In the genomic region with DNA sequence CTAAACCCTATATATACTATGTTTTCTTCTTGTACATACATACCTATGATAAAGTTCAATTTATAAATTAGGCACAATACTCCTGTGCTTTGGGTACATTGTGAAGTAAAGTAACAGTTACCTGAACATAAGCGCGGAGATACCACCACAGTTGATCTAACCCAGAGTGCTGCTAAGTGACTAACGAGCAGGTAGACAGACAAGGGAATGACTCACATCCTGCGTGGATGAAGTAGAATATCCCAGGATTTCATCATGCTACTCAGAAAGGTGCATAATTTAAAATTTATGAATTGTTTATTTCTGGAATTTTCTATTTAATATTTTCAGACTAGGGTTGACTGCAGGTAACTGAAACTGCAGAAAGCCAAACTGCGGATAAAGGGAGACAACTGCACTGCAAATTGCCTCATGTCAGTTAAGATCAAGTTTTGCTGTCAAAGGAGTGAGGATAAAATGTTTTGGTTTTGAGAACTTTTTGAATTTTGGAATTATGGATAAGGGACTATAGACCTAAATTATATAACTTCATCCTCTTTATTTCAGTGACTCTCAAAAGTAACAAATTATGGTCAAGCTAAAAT, we compare ENCODE assay signal across 18 cellular contexts. TPM values are rescaled to one million over a fixed set of nuclear protein-coding genes. Genes with fewer than 3 reads are reported as not detected.
A peak's percentile ranks its signal among the peaks of the same experiment; 100 is the strongest.
DNase-seq lines count a peak whose midpoint lies in the region; ATAC-seq, FAIRE-seq and TF ChIP-seq lines count a peak whose summit lies in the region.
"Had no signal": no experiment of that assay in that cellular context is flagged by ENCODE, and none has a peak within 500 bp of the region (broad histone marks: within the 10 kb centered on the region; RNA-seq: fewer than 3 reads in every experiment).

No MANE protein-coding gene starts in this region.

- DNase-seq in A549 (ENCODE audit: low read depth in 1 of 2, low spot score in 1 of 2) (peak; percentile 60 to 84), fibroblast of mammary gland (ENCODE audit: low read depth) (peak; percentile 7)
- no peak for DNase-seq in stimulated activated CD4-positive, alpha-beta T cell treated with anti-CD3 and anti-CD28 coated beads, Interleukin-15, amount 100 ng/mL, for 24 hours
- DNase-seq: activated CD4-positive, CD25-positive, alpha-beta regulatory T cell; central memory CD4-positive, alpha-beta T cell; COR-L47; heart right ventricle; left colon; NCI-H1105; NCI-H2227 treated with DMSO at 0.1 percent for 48 hours; sigmoid colon; T-cell; upper lobe of right lung had no signal

- H3K9me3 ChIP-seq in A549 (no peaks in the 10 kb centered on the region), HEK293 (ENCODE audit: control insufficient read depth, insufficient read depth, low read depth, low read length) (no peaks in the 10 kb centered on the region)
- H3K9me3 ChIP-seq: heart right ventricle, sigmoid colon, upper lobe of right lung had no signal

- peak overlapping the region; percentile 88 to 90 for H3K27ac ChIP-seq in A549
- no peak overlapping the region for H3K27ac ChIP-seq in HEK293 (ENCODE audit: extremely low read depth, low read depth, low read length)
- H3K27ac ChIP-seq: heart right ventricle, sigmoid colon, upper lobe of right lung had no signal

- H3K4me3 ChIP-seq in A549 = peak overlapping the region; percentile 34
- H3K4me3 ChIP-seq in HEK293 (ENCODE audit: low read depth, low read length) = no peak overlapping the region
- H3K4me3 ChIP-seq in fibroblast of mammary gland (ENCODE audit: control insufficient read depth, low read depth, low read length) = no peak overlapping the region
- H3K4me3 ChIP-seq: heart right ventricle, sigmoid colon, upper lobe of right lung had no signal

- POLR2A ChIA-PET in A549 (lab: Yijun Ruan, JAX) = interaction anchor here (0.6 kb wide), 1 partner anchor 714 kb away, joined by 4 read pairs; no protein-coding TSS in a partner anchor
- POLR2A ChIA-PET in HEK293 (lab: Yijun Ruan, JAX) = no interaction called here

- no peak for TF ChIP-seq POLR2A in A549 (IDR thresholded peaks at IDR 0.05; ENCODE audit: low read length)

- CTCF ChIA-PET in A549 (lab: Yijun Ruan, JAX) (interaction anchor here (2.0 kb wide), 1 partner anchor 67 kb away, joined by 6 read pairs; no protein-coding TSS in a partner anchor), HEK293 (lab: Yijun Ruan, JAX) (no interaction called here)

- peak overlapping the region; percentile 69 for H3K4me2 ChIP-seq in A549

- no peak for TF ChIP-seq RAD21 in A549 (conservative IDR thresholded peaks at IDR 0.05 in 1 of 2, IDR thresholded peaks at IDR 0.05 in 1 of 2)

- peak; percentile 81 to 88; a peak in 3 of 5 replicates for TF ChIP-seq EP300 in A549 (IDR thresholded peaks at IDR 0.05)

- FAIRE-seq in A549 (lab: Jason Lieb, UNC) = peak; percentile 99

- ATAC-seq in A549 (peak; percentile 84 to 91), SK-N-SH treated with all-trans-retinoic acid at 6 μM for 48 hours (no peak; the same call in 2 of the 3 replicates), HG03442 (IDR thresholded peaks at IDR 0.05; ENCODE audit: unreplicated experiment) (no peak), HG02840 (IDR thresholded peaks at IDR 0.05; ENCODE audit: low FRiP score, unreplicated experiment) (no peak), HG03135 (IDR thresholded peaks at IDR 0.05; ENCODE audit: unreplicated experiment) (no peak)
- ATAC-seq: heart right ventricle, left colon, T-cell, upper lobe of right lung had no signal

- peaks cover 0 to 20% of the 10 kb centered on the region in 2 experiments; a peak in 2 of 3 replicates for H3K36me3 ChIP-seq in HEK293 (ENCODE audit: control insufficient read depth in 2 of 2, insufficient read depth in 1 of 2, low read length in 2 of 2)

- no peak for TF ChIP-seq CTCF in A549 (IDR thresholded peaks at IDR 0.05)
- TF ChIP-seq CTCF in HEK293 (tag by site-specific recombination; IDR thresholded peaks at IDR 0.05) = no peak
- TF ChIP-seq CTCF in fibroblast of mammary gland (conservative IDR thresholded peaks at IDR 0.05; ENCODE audit: control insufficient read depth, insufficient read depth, low read depth, low read length) = no peak

- 25% methylated on average over 5 of the region's 5 CpGs for WGBS in A549 (ENCODE audit: missing lambda C conversion rate)

- H3K4me1 ChIP-seq in A549 = peaks cover 90% of the 10 kb centered on the region
- peaks cover 11% of the 10 kb centered on the region for H3K4me1 ChIP-seq in HEK293 (ENCODE audit: control insufficient read depth, insufficient read depth, low read length)
- H3K4me1 ChIP-seq: upper lobe of right lung had no signal

TF ChIP-seq in A549, 52 proteins besides CTCF, POLR2A, EP300 and RAD21 (continues in another document):
- TF ChIP-seq, protein P1, sequence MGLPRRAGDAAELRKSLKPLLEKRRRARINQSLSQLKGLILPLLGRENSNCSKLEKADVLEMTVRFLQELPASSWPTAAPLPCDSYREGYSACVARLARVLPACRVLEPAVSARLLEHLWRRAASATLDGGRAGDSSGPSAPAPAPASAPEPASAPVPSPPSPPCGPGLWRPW (IDR thresholded peaks at IDR 0.05) = no peak
- peak; percentile 73; the same call in 1 of the 3 replicates for TF ChIP-seq BCL3 (IDR thresholded peaks at IDR 0.05)
- TF ChIP-seq FOSL2 (IDR thresholded peaks at IDR 0.05) = peak; percentile 95
- TF ChIP-seq FOSL2 (CRISPR knock-in tag; IDR thresholded peaks at IDR 0.05) = peak; percentile 93
- peak; percentile 88 for TF ChIP-seq JUNB (IDR thresholded peaks at IDR 0.05)
- peak; percentile 22; the same call in 1 of the 2 replicates for TF ChIP-seq GATA3 (IDR thresholded peaks at IDR 0.05; ENCODE audit: borderline replicate concordance)

TF ChIP-seq in HEK293, 187 proteins besides CTCF, POLR2A, EP300 and RAD21 (continues in another document):
- TF ChIP-seq SP7 (tag by site-specific recombination; IDR thresholded peaks at IDR 0.05) (0 out of 2 replicates have a peak, but pooled peaks have one; percentile 19), BCL11A (tag by site-specific recombination; IDR thresholded peaks at IDR 0.05; ENCODE audit: low read depth) (no peak)

TF ChIP-seq in SK-N-SH treated with all-trans-retinoic acid at 6 μM for 48 hours, 23 proteins besides CTCF, POLR2A, EP300 and RAD21:
- TF ChIP-seq ZNF70 (CRISPR knock-in tag; IDR thresholded peaks at IDR 0.05) (no peak), TCF4 (CRISPR knock-in tag; IDR thresholded peaks at IDR 0.05; ENCODE audit: borderline replicate concordance) (no peak), SNAI2 (CRISPR knock-in tag; IDR thresholded peaks at IDR 0.05) (no peak), ISL1 (CRISPR knock-in tag; IDR thresholded peaks at IDR 0.05) (0 out of 2 replicates have a peak, but pooled peaks have one; percentile 18), BACH2 (CRISPR knock-in tag; IDR thresholded peaks at IDR 0.05; ENCODE audit: borderline replicate concordance) (no peak), ARNTL (CRISPR knock-in tag; IDR thresholded peaks at IDR 0.05; ENCODE audit: borderline replicate concordance, low read depth) (no peak), ZNF8 (CRISPR knock-in tag; IDR thresholded peaks at IDR 0.05) (no peak), ZNF565 (CRISPR knock-in tag; conservative IDR thresholded peaks at IDR 0.05; ENCODE audit: low read depth) (no peak)
- TF ChIP-seq, protein P2, sequence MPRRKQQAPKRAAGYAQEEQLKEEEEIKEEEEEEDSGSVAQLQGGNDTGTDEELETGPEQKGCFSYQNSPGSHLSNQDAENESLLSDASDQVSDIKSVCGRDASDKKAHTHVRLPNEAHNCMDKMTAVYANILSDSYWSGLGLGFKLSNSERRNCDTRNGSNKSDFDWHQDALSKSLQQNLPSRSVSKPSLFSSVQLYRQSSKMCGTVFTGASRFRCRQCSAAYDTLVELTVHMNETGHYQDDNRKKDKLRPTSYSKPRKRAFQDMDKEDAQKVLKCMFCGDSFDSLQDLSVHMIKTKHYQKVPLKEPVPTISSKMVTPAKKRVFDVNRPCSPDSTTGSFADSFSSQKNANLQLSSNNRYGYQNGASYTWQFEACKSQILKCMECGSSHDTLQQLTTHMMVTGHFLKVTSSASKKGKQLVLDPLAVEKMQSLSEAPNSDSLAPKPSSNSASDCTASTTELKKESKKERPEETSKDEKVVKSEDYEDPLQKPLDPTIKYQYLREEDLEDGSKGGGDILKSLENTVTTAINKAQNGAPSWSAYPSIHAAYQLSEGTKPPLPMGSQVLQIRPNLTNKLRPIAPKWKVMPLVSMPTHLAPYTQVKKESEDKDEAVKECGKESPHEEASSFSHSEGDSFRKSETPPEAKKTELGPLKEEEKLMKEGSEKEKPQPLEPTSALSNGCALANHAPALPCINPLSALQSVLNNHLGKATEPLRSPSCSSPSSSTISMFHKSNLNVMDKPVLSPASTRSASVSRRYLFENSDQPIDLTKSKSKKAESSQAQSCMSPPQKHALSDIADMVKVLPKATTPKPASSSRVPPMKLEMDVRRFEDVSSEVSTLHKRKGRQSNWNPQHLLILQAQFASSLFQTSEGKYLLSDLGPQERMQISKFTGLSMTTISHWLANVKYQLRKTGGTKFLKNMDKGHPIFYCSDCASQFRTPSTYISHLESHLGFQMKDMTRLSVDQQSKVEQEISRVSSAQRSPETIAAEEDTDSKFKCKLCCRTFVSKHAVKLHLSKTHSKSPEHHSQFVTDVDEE (CRISPR knock-in tag; IDR thresholded peaks at IDR 0.05) = no peak

RNA-seq across cellular contexts. Expression of gene MKKS, which starts 14.4 kb away (rescaled TPM):
- polyA plus RNA-seq in A549 (2011; rRNA removed) (85.2 and 94.2 TPM in 2 replicates), A549 (2017; fragmentation: RNase III; extraction: RNeasy Plus Mini Kit Qiagen cat#74134 plus additional on column Dnase treatment) (24.3 to 27.6 TPM (median 25.8 TPM) in 3 replicates)
- 16.8 and 17.8 TPM in 2 replicates for polyA plus RNA-seq in A549 (2012; cell fraction: cytosol; rRNA removed)
- polyA plus RNA-seq in A549 (2012; cell fraction: nucleus; rRNA removed) = 4.5 and 7.3 TPM in 2 replicates
- polyA minus RNA-seq in A549 (2011; rRNA and poly(A)+ RNA removed) = 24.7 and 24.9 TPM in 2 replicates

RNA-seq across cellular contexts. Expression of gene SLX4IP, which starts 15.5 kb away (rescaled TPM):
- polyA plus RNA-seq in A549 (2011; rRNA removed) = 7.5 and 8.0 TPM in 2 replicates
- 0.83 and 1.0 TPM in 2 replicates for polyA plus RNA-seq in A549 (2012; cell fraction: cytosol; rRNA removed)
- 2.0 and 2.9 TPM in 2 replicates for polyA plus RNA-seq in A549 (2012; cell fraction: nucleus; rRNA removed)
- 3.3 to 3.5 TPM (median 3.4 TPM) in 3 replicates for polyA plus RNA-seq in A549 (2017; fragmentation: RNase III; extraction: RNeasy Plus Mini Kit Qiagen cat#74134 plus additional on column Dnase treatment)
- 17.4 and 18.8 TPM in 2 replicates for polyA minus RNA-seq in A549 (2011; rRNA and poly(A)+ RNA removed)

Comparison
In these comparisons a context has a peak if more than half of its experiments do, and no peak if none do; other contexts are left out.
1. ATAC-seq: peak in A549 (2 of 2); none in SK-N-SH treated with all-trans-retinoic acid at 6 μM for 48 hours (single experiment), HG03442 (single experiment), HG02840 (single experiment) and HG03135 (single experiment).